Comparison of ENCODE assay signal across 8 cellular contexts in the genomic region with DNA sequence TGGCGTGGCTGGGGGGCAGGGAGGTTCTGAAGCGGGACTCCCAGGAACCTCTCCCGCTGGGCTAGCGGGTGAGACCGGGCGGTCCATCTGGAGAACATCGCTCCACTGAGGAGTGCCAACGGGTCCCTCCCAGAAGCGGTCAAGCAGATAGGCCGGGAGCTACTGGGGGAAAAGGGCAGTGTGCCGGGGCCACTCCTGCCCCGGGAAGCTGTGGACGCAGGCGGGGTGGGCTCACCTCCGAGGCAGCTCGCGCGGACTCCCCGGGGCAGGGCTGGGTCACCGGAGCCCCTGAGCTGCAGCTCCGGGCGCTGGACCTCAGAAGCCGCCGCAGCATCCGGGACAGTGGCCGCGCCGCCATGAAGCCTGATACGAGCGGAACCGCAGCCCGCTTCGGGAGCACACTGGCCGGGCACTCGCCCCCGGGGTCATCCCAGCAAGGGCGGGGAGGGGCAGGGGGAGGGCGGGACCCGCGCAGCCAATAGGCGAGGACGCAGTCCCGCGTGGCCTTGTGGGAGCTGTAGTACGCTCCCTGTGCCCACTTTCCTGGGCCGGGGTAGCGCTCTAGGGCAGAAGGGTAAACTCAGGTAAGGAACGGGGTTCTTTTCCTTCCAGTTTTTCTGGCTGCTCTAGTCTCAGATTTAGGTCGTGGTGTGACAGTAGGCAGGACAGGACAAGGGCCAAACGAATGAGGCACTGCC. TPM values are rescaled to one million over a fixed set of nuclear protein-coding genes. Genes with fewer than 3 reads are reported as not detected.
DNase-seq lines count a peak whose midpoint lies in the region; TF ChIP-seq lines count a peak whose summit lies in the region.

TSS of gene MOCS1 (minus strand) at position 403 of the 698 bp plus-strand sequence. CDS start at position 358, 45 bp downstream.

- H3K27ac Mint-ChIP-seq in H9 (peak within 1 kb of the TSS in 1 of 3 experiments; percentile 62; a peak in 1 of 7 replicates), glutamatergic neuron (ENCODE audit: unreplicated experiment) (no peak within 1 kb of the TSS), neural crest cell (ENCODE audit: unreplicated experiment) (peak within 1 kb of the TSS; percentile 92)

- WGBS in H9 (ENCODE audit: extremely low coverage, insufficient read length, low lambda C conversion rate), result no CpG with 5 or more reads among the region's 50 CpGs

- H3K4me3 Mint-ChIP-seq in H9 (peak within 1 kb of the TSS; percentile 75 to 96), glutamatergic neuron (ENCODE audit: unreplicated experiment) (peak within 1 kb of the TSS; percentile 92), neural crest cell (peak within 1 kb of the TSS; percentile 91)

- H3K9ac ChIP-seq in H9 (ENCODE audit: extremely low read depth, insufficient read length, low read length), result peak within 1 kb of the TSS; percentile 37

- no peak within 1 kb of the TSS for H2BK20ac ChIP-seq in H9 (ENCODE audit: low read depth, low read length, poor library complexity, severe bottlenecking)

- peaks cover 2 to 8% (median 3%) of the 10 kb centered on the region in 3 experiments; a peak in 6 of 7 replicates for H3K36me3 Mint-ChIP-seq in H9 (ENCODE audit: insufficient read depth in 1 of 3, low read depth in 3 of 3)
- no peaks in the 10 kb centered on the region for H3K36me3 Mint-ChIP-seq in glutamatergic neuron (ENCODE audit: unreplicated experiment)
- peaks cover 4% of the 10 kb centered on the region for H3K36me3 Mint-ChIP-seq in neural crest cell (ENCODE audit: low read depth)

- H4K20me1 ChIP-seq in H9 (ENCODE audit: control insufficient read depth, insufficient read depth, insufficient read length), result no peaks in the 10 kb centered on the region

- H4K5ac ChIP-seq in H9 (ENCODE audit: insufficient read length, low read depth, low read length), result no peak within 1 kb of the TSS

- H3K79me2 ChIP-seq in H9 (ENCODE audit: insufficient read depth, low read length), result no peaks in the 10 kb centered on the region

- H3K4me1 Mint-ChIP-seq in H9 (peaks cover 48% of the 10 kb centered on the region in 2 experiments), glutamatergic neuron (ENCODE audit: low read depth, unreplicated experiment) (peaks cover 7% of the 10 kb centered on the region), neural crest cell (peaks cover 41% of the 10 kb centered on the region)

- H3T11ph ChIP-seq in H9 (ENCODE audit: low read length), result no peak within 1 kb of the TSS

- H3K56ac ChIP-seq in H9 (ENCODE audit: insufficient read length, low read depth, low read length), result no peak within 1 kb of the TSS

- H3K9me3 Mint-ChIP-seq in H9 (no peaks in the 10 kb centered on the region), glutamatergic neuron (ENCODE audit: unreplicated experiment) (no peaks in the 10 kb centered on the region), neural crest cell (no peaks in the 10 kb centered on the region)

- H3K23me2 ChIP-seq in H9 (ENCODE audit: insufficient read length, low read depth, low read length, poor library complexity, severe bottlenecking), result peaks cover 4% of the 10 kb centered on the region

- H2AFZ ChIP-seq in H9 (ENCODE audit: low read length), result no peak within 1 kb of the TSS

- H3K27ac ChIP-seq in H9 (ENCODE audit: insufficient read length, low read depth, low read length), result no peak within 1 kb of the TSS

- no peak within 1 kb of the TSS for H2BK15ac ChIP-seq in H9 (ENCODE audit: low read depth, low read length)

- DNase-seq in H9, result peak; percentile 90
- peak; percentile 26 to 31 for DNase-seq in NOMO-1 (lab: John Stamatoyannopoulos, UW; ENCODE audit: unreplicated experiment in 2 of 2)
- peak; percentile 11 for DNase-seq in activated naive CD8-positive, alpha-beta T cell treated with anti-CD3 and anti-CD28 coated beads, Interleukin-2, amount 50 U/mL, for 16 hours (ENCODE audit: low read depth, low spot score)
- peak; percentile 80 for DNase-seq in glutamatergic neuron
- DNase-seq in neural crest cell (ENCODE audit: low read depth, low spot score), result peak; percentile 58
- peak; percentile 87 for DNase-seq in superior temporal gyrus (ENCODE audit: extremely low spot score)
- no peak for DNase-seq in activated effector memory CD4-positive, alpha-beta T cell treated with Interleukin-2 at 50 U/mL for 16 hours
- no peak for DNase-seq in OCI-M1 (lab: John Stamatoyannopoulos, UW)

- no peak within 1 kb of the TSS for H3K4ac ChIP-seq in H9 (ENCODE audit: low read depth, low read length)

- no peaks in the 10 kb centered on the region for H3K9me3 ChIP-seq in H9 (ENCODE audit: control insufficient read depth, low read depth, low read length)

- H4K8ac ChIP-seq in H9 (replicated peaks; ENCODE audit: insufficient read length, low read depth, low read length), result no peak within 1 kb of the TSS

- H3K4me1 ChIP-seq in H9 (ENCODE audit: insufficient read depth, low read length), result no peaks in the 10 kb centered on the region; the same call in 1 of the 2 replicates

- H2BK5ac ChIP-seq in H9 (ENCODE audit: insufficient read length, low read length), result no peak within 1 kb of the TSS

- no peaks in the 10 kb centered on the region; the same call in 1 of the 2 replicates for H3K27me3 ChIP-seq in H9 (ENCODE audit: insufficient read depth, low read length)

- H3K14ac ChIP-seq in H9 (ENCODE audit: insufficient read depth, low read length), result 0 out of 2 replicates have a peak within 1 kb of the TSS, but pooled peaks have one; percentile 55

- peak within 1 kb of the TSS; percentile 80 for H3K4me2 ChIP-seq in H9 (ENCODE audit: insufficient read depth, insufficient read length, low read length)

- H3K27me3 Mint-ChIP-seq in H9 (ENCODE audit: low read depth), result peaks cover 17% of the 10 kb centered on the region
- H3K27me3 Mint-ChIP-seq in glutamatergic neuron (ENCODE audit: unreplicated experiment), result peaks cover 2% of the 10 kb centered on the region
- H3K27me3 Mint-ChIP-seq in neural crest cell (ENCODE audit: low read depth), result no peaks in the 10 kb centered on the region

- H3K18ac ChIP-seq in H9 (ENCODE audit: insufficient read length, low read depth, low read length), result peak within 1 kb of the TSS; percentile 15

- no peaks in the 10 kb centered on the region for H3K79me1 ChIP-seq in H9 (ENCODE audit: insufficient read depth, low read depth, low read length, poor library complexity, severe bottlenecking)

- no peak within 1 kb of the TSS for H2AK5ac ChIP-seq in H9 (ENCODE audit: insufficient read length, low read length)

- TF ChIP-seq CTCF in H9 (conservative IDR thresholded peaks at IDR 0.05), result no peak
- TF ChIP-seq CTCF in glutamatergic neuron (IDR thresholded peaks at IDR 0.05; ENCODE audit: partially characterized antibody, unreplicated experiment), result no peak
- no peak for TF ChIP-seq CTCF in neural crest cell (conservative IDR thresholded peaks at IDR 0.05)

- no peak within 1 kb of the TSS for H2BK120ac ChIP-seq in H9 (ENCODE audit: low read depth, low read length, poor library complexity, severe bottlenecking)

- H2BK12ac ChIP-seq in H9 (ENCODE audit: insufficient read length, low read depth, low read length), result no peak within 1 kb of the TSS

- no peak within 1 kb of the TSS for H4K91ac ChIP-seq in H9 (ENCODE audit: insufficient read length, low read depth, low read length)

- no peak within 1 kb of the TSS for H3K23ac ChIP-seq in H9 (ENCODE audit: insufficient read length, low read depth, low read length)

RNA-seq across cellular contexts. Expression of gene MOCS1, which starts in this region (rescaled TPM):
- total RNA-seq in H9 (2021) (14.0 and 15.2 TPM in 2 replicates), glutamatergic neuron (ENCODE audit: unreplicated experiment) (9.9 TPM), neural crest cell (15.9 and 18.4 TPM in 2 replicates)

Comparison
In these comparisons a context has a peak if more than half of its experiments do, and no peak if none do; other contexts are left out.
1. DNase-seq: peak in H9 (single experiment), NOMO-1 (2 of 2), activated naive CD8-positive, alpha-beta T cell treated with anti-CD3 and anti-CD28 coated beads, Interleukin-2, amount 50 U/mL, for 16 hours (single experiment), glutamatergic neuron (single experiment), neural crest cell (single experiment) and superior temporal gyrus (single experiment); none in activated effector memory CD4-positive, alpha-beta T cell treated with Interleukin-2 at 50 U/mL for 16 hours (single experiment) and OCI-M1 (single experiment).
2. Peak in every context shown above with its lines, with median percentiles within 50 percentile points of each other: H3K4me3 Mint-ChIP-seq.